9 cellular contexts compared by ENCODE assay signal in the genomic region with DNA sequence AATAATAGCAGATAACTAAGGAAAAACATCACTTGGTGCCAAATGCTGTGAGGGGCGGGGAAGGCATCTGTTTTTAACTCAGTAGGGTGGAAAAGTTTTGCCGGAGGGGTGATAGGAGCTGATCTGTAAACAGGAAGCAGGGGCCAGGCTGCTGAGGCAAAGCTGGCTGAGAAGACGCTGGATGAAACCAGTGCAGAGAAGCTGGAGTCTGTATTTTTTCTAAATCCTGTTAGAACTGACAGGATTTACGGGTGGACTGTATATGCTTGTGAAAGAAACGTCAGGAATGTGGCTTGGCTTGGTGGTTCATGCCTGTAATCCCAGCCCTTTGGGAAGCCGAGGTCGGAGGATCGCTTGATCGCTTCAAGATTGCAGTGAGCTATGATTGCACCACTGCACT. TPM values are rescaled to one million over a fixed set of nuclear protein-coding genes. Genes with fewer than 3 reads are reported as not detected.
DNase-seq lines count a peak whose midpoint lies in the region; ATAC-seq and TF ChIP-seq lines count a peak whose summit lies in the region.
"Had no signal": no experiment of that assay in that cellular context is flagged by ENCODE, and none has a peak within 500 bp of the region (broad histone marks: within the 10 kb centered on the region; RNA-seq: fewer than 3 reads in every experiment).

No MANE protein-coding gene starts in this region.

- no peaks in the 10 kb centered on the region for H3K27me3 ChIP-seq in BLaER1 treated with 17β-estradiol and CSF1 and Interleukin-3, amounts not matched to agents 10 nM and 100 nM
- no peaks in the 10 kb centered on the region for H3K27me3 ChIP-seq in ovary

- peak overlapping the region; percentile 14 to 59 (median 44); a peak in 18 of 22 replicates for H3K4me2 ChIP-seq in BLaER1 treated with 17β-estradiol and CSF1 and Interleukin-3, amounts not matched to agents 10 nM and 100 nM

- no peak for TF ChIP-seq EP300 in ovary (IDR thresholded peaks at IDR 0.05)

- H3K9me3 ChIP-seq in BLaER1 treated with 17β-estradiol and CSF1 and Interleukin-3, amounts not matched to agents 10 nM and 100 nM (replicated peaks in 1 of 11) = no peaks in the 10 kb centered on the region
- no peaks in the 10 kb centered on the region for H3K9me3 ChIP-seq in ovary

- TF ChIP-seq CTCF in fibroblast of the aortic adventitia (IDR thresholded peaks at IDR 0.05; ENCODE audit: insufficient read depth, low read length) (no peak), ovary (IDR thresholded peaks at IDR 0.05) (no peak)

- H3K27ac ChIP-seq in BLaER1 treated with 17β-estradiol and CSF1 and Interleukin-3, amounts not matched to agents 10 nM and 100 nM = peak overlapping the region in 2 of 11 experiments; percentile 12 to 26; a peak in 3 of 22 replicates
- H3K27ac ChIP-seq in ovary = peak overlapping the region in 1 of 2 donors; percentile 66

- intact Hi-C loops in ovary (cut with DNase I) = no loop called here

- H3K4me1 ChIP-seq in BLaER1 treated with 17β-estradiol and CSF1 and Interleukin-3, amounts not matched to agents 10 nM and 100 nM = peaks cover 27 to 48% (median 33%) of the 10 kb centered on the region in 10 experiments
- peaks cover 30% of the 10 kb centered on the region for H3K4me1 ChIP-seq in ovary (ENCODE audit: insufficient read depth)

- TF ChIP-seq POLR2A in ovary (IDR thresholded peaks at IDR 0.05) = no peak

- peaks cover 7 to 51% (median 35%) of the 10 kb centered on the region in 11 experiments; a peak in 12 of 22 replicates for H4K20me1 ChIP-seq in BLaER1 treated with 17β-estradiol and CSF1 and Interleukin-3, amounts not matched to agents 10 nM and 100 nM

- peak overlapping the region in 5 of 11 experiments; percentile 3 to 39 (median 25); a peak in 6 of 22 replicates for H3K9ac ChIP-seq in BLaER1 treated with 17β-estradiol and CSF1 and Interleukin-3, amounts not matched to agents 10 nM and 100 nM

- H3K4me3 ChIP-seq in BLaER1 treated with 17β-estradiol and CSF1 and Interleukin-3, amounts not matched to agents 10 nM and 100 nM = no peak overlapping the region
- H3K4me3 ChIP-seq in fibroblast of the aortic adventitia (ENCODE audit: low read depth, low read length) = peak overlapping the region; percentile 26
- no peak overlapping the region for H3K4me3 ChIP-seq in ovary

- peak; percentile 29 for DNase-seq in RPMI7951 (ENCODE audit: low read depth)
- peak; percentile 61 for DNase-seq in fibroblast of the aortic adventitia (ENCODE audit: low read depth)
- peak; percentile 68 to 75 (median 74) for DNase-seq in ovary
- no peak for DNase-seq in NCI-H748 treated with DMSO at 0.1 percent for 48 hours (lab: John Stamatoyannopoulos, UW)
- DNase-seq in ureter (ENCODE audit: low spot score) = no peak
- no peak for DNase-seq in NOMO-1 treated with dmso at 0.1 percent for 144 hours (lab: John Stamatoyannopoulos, UW; ENCODE audit: unreplicated experiment)
- DNase-seq: activated CD4-positive, alpha-beta T cell treated with anti-CD3 and anti-CD28 coated beads for 1 hour had no signal

- no peak for ATAC-seq in GM21619 (IDR thresholded peaks at IDR 0.05; ENCODE audit: unreplicated experiment)

- 4 to 9% (median 6%) methylated on average over 9 of the region's 9 CpGs for WGBS in ovary, 3 donors

- peaks cover 26 to 58% (median 36%) of the 10 kb centered on the region in 11 experiments; a peak in 21 of 22 replicates for H3K36me3 ChIP-seq in BLaER1 treated with 17β-estradiol and CSF1 and Interleukin-3, amounts not matched to agents 10 nM and 100 nM
- no peaks in the 10 kb centered on the region for H3K36me3 ChIP-seq in ovary

RNA-seq across cellular contexts. Expression of gene PCMTD2, which starts 5.6 kb away (rescaled TPM):
- total RNA-seq in RPMI7951 (2014; rRNA removed; shearing (Covaris generic)) = 30.5 and 35.4 TPM in 2 replicates
- total RNA-seq in fibroblast of the aortic adventitia (ENCODE audit: low replicate concordance) (33.8 and 159 TPM in 2 replicates), ovary (10 to 100 TPM; 32.0 to 96.3 (median 79.0) TPM), ureter (58.2 TPM)
- 10 to 100 TPM; 58.8 to 66.0 TPM for polyA plus RNA-seq in ovary

Comparison
In these comparisons a context has a peak if more than half of its experiments do, and no peak if none do; other contexts are left out.
1. DNase-seq: peak in RPMI7951 (single experiment), fibroblast of the aortic adventitia (single experiment) and ovary (5 of 5); none in NCI-H748 treated with DMSO at 0.1 percent for 48 hours (single experiment), ureter (single experiment) and NOMO-1 treated with dmso at 0.1 percent for 144 hours (single experiment).